In genomic region chr5:148383564-148384388, GRCh38 we compare ENCODE assay signal across 8 cellular contexts.
DNase-seq lines count a peak whose midpoint lies in the region; ATAC-seq and TF ChIP-seq lines count a peak whose summit lies in the region.

Gene FBXO38, plus strand, starts transcription at chr5:148383958. Its CDS starts 10,819 bp downstream, at chr5:148394777.

- TF ChIP-seq CTCF in MM.1S (IDR thresholded peaks at IDR 0.05; ENCODE audit: low read length) (peak; percentile 15), nephron progenitor cell (IDR thresholded peaks at IDR 0.05) (no peak)

- no peaks in the 10 kb centered on the region for H4K20me1 ChIP-seq in MM.1S (ENCODE audit: insufficient read depth, low read length)

- ATAC-seq in stimulated activated naive CD8-positive, alpha-beta T cell treated with anti-CD3 and anti-CD28 coated beads, Interleukin-15, amount 100 ng/mL, for 72 hours = peak; percentile 97

- H3K9me3 Mint-ChIP-seq in nephron progenitor cell = no peaks in the 10 kb centered on the region
- H3K9me3 Mint-ChIP-seq in stimulated activated naive CD8-positive, alpha-beta T cell treated with anti-CD3 and anti-CD28 coated beads, Interleukin-15, amount 100 ng/mL, for 72 hours = peaks cover under 1% of the 10 kb centered on the region in 2 donors

- peak within 1 kb of the TSS; percentile 73 for H3K4me2 ChIP-seq in MM.1S (ENCODE audit: low read depth, low read length)

- H3K4me3 ChIP-seq in HAP-1 = peak within 1 kb of the TSS; percentile 84
- peak within 1 kb of the TSS; percentile 72 for H3K4me3 ChIP-seq in MM.1S (ENCODE audit: low read length)

- peaks cover 18% of the 10 kb centered on the region for H3K36me3 Mint-ChIP-seq in nephron progenitor cell (ENCODE audit: low read depth)

- peaks cover 47% of the 10 kb centered on the region for H3K79me2 ChIP-seq in MM.1S (ENCODE audit: low read length)

- no peaks in the 10 kb centered on the region for H3K9me2 ChIP-seq in MM.1S (replicated peaks; ENCODE audit: insufficient read depth, low read length)

- H3K9me3 ChIP-seq in HAP-1 = no peaks in the 10 kb centered on the region
- H3K9me3 ChIP-seq in MM.1S (replicated peaks; ENCODE audit: insufficient read depth, low read length) = no peaks in the 10 kb centered on the region

- H2AFZ ChIP-seq in MM.1S (ENCODE audit: low read length) = peak within 1 kb of the TSS; percentile 79

- H3K27me3 ChIP-seq in HAP-1 (ENCODE audit: low read depth) (no peaks in the 10 kb centered on the region), MM.1S (replicated peaks; ENCODE audit: insufficient read depth, low read length) (no peaks in the 10 kb centered on the region)

- no peaks in the 10 kb centered on the region for H3K27me3 Mint-ChIP-seq in nephron progenitor cell (ENCODE audit: low read depth, poor library complexity)
- H3K27me3 Mint-ChIP-seq in stimulated activated naive CD8-positive, alpha-beta T cell treated with anti-CD3 and anti-CD28 coated beads, Interleukin-15, amount 100 ng/mL, for 72 hours = no peaks in the 10 kb centered on the region

- peak within 1 kb of the TSS; percentile 64; the same call in 1 of the 2 replicates for H3K27ac ChIP-seq in MM.1S (ENCODE audit: low read length)

- in situ Hi-C loops in HAP-1 (cut with MboI; ENCODE audit: low sequenced_read_pairs) = no loop called here

- peak within 1 kb of the TSS; percentile 99 for H3K27ac Mint-ChIP-seq in nephron progenitor cell
- H3K27ac Mint-ChIP-seq in stimulated activated naive CD8-positive, alpha-beta T cell treated with anti-CD3 and anti-CD28 coated beads, Interleukin-15, amount 100 ng/mL, for 72 hours = peak within 1 kb of the TSS; percentile 99 to 100

- H3K4me1 ChIP-seq in HAP-1 = peaks cover 19% of the 10 kb centered on the region
- H3K4me1 ChIP-seq in MM.1S (ENCODE audit: low read length) = peaks cover 15% of the 10 kb centered on the region

- peak within 1 kb of the TSS; percentile 80 for H3K9ac ChIP-seq in MM.1S (ENCODE audit: low read length)

- H3K36me3 ChIP-seq in HAP-1 (replicated peaks) (no peaks in the 10 kb centered on the region; the same call in 1 of the 2 replicates), MM.1S (replicated peaks; ENCODE audit: insufficient read depth, low read length) (no peaks in the 10 kb centered on the region)

- H3F3A ChIP-seq in MM.1S (ENCODE audit: insufficient read depth, low read length) = no peaks in the 10 kb centered on the region

- peak; percentile 91 for DNase-seq in GDM1 (lab: John Stamatoyannopoulos, UW)
- peak; percentile 93 to 95 for DNase-seq in HAP-1 (ENCODE audit: low spot score in 2 of 2)
- peak; percentile 97 for DNase-seq in MM.1S
- DNase-seq in SIG-M5 (lab: John Stamatoyannopoulos, UW) = peak; percentile 84
- DNase-seq in activated gamma-delta T cell (lab: John Stamatoyannopoulos, UW) = peak; percentile 91
- DNase-seq in fibroblast of the conjunctiva (ENCODE audit: low read depth) = peak; percentile 93
- peak; percentile 93 for DNase-seq in nephron progenitor cell
- peak; percentile 92 to 97 for DNase-seq in stimulated activated naive CD8-positive, alpha-beta T cell treated with anti-CD3 and anti-CD28 coated beads, Interleukin-15, amount 100 ng/mL, for 72 hours

- peaks cover 45% of the 10 kb centered on the region for H3K4me1 Mint-ChIP-seq in nephron progenitor cell
- H3K4me1 Mint-ChIP-seq in stimulated activated naive CD8-positive, alpha-beta T cell treated with anti-CD3 and anti-CD28 coated beads, Interleukin-15, amount 100 ng/mL, for 72 hours = peaks cover 56% of the 10 kb centered on the region

- peak within 1 kb of the TSS; percentile 99 for H3K4me3 Mint-ChIP-seq in nephron progenitor cell
- peak within 1 kb of the TSS; percentile 86 to 93 for H3K4me3 Mint-ChIP-seq in stimulated activated naive CD8-positive, alpha-beta T cell treated with anti-CD3 and anti-CD28 coated beads, Interleukin-15, amount 100 ng/mL, for 72 hours

Comparison
In these comparisons a context has a peak if more than half of its experiments do, and no peak if none do; other contexts are left out.
1. Peak in every context shown above with its lines: DNase-seq, ATAC-seq, H3K4me3 ChIP-seq and H3K27ac ChIP-seq.